ENCODE assay signal across 1 cellular context in the genomic region with DNA sequence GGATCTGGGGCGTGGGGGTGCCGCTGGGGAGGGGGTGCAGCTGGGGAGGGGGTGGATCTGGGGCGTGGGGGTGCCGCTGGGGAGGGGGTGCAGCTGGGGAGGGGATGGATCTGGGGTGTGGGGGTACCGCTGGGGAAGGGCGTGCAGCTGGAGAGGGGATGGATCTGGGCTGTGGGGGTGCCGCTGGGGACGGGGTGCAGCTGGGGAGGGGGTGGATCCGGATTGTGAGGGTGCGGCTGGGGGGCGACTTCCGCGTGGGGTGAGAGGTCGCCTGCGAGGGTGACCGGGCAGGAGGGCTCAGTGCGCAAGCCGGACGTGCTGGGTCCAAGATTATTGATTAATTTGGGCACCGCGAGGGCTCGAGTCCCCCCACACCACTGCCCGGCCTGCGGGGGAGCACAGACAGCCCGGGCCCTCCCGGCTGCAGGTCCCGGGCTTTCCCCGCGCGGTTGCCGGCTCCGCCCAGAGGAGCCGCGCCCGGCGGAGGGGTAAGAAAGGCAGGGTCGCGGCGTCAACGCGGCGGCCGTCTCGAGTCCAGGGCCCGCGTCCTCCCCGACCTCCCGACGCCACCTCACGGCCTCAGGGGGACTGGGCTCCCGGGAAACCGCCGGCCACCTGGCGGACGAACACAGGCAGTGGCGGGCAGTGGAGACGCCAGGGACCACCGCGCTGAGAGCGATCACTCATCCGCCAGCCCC.
TF ChIP-seq lines count a peak whose summit lies in the region.

No MANE protein-coding gene starts in this region.

TF ChIP-seq in HepG2, 621 proteins besides CTCF, POLR2A, EP300 and RAD21 (continued from another document and continues in another):
- no peak for TF ChIP-seq ZNF530 (CRISPR knock-in tag; IDR thresholded peaks at IDR 0.05; ENCODE audit: low read depth)
- TF ChIP-seq MTF2 (CRISPR knock-in tag; IDR thresholded peaks at IDR 0.05; ENCODE audit: borderline replicate concordance) = no peak
- no peak for TF ChIP-seq ELF1 (CRISPR knock-in tag; IDR thresholded peaks at IDR 0.05)
- 0 out of 2 replicates have a peak, but pooled peaks have one; percentile 9 for TF ChIP-seq ZNF331 (CRISPR knock-in tag; IDR thresholded peaks at IDR 0.05)
- peak; percentile 62; the same call in 1 of the 2 replicates for TF ChIP-seq ZNF205 (CRISPR knock-in tag; IDR thresholded peaks at IDR 0.05)
- no peak for TF ChIP-seq SOX13 (IDR thresholded peaks at IDR 0.05)
- TF ChIP-seq SOX13 (CRISPR knock-in tag; conservative IDR thresholded peaks at IDR 0.05 in 1 of 2, IDR thresholded peaks at IDR 0.05 in 1 of 2) = no peak; a peak in 1 of 4 replicates
- TF ChIP-seq KDM5A (IDR thresholded peaks at IDR 0.05; ENCODE audit: borderline replicate concordance, low read length) = no peak
- peak; percentile 44; the same call in 1 of the 2 replicates for TF ChIP-seq MED13 (CRISPR knock-in tag; IDR thresholded peaks at IDR 0.05)
- TF ChIP-seq, protein P1, sequence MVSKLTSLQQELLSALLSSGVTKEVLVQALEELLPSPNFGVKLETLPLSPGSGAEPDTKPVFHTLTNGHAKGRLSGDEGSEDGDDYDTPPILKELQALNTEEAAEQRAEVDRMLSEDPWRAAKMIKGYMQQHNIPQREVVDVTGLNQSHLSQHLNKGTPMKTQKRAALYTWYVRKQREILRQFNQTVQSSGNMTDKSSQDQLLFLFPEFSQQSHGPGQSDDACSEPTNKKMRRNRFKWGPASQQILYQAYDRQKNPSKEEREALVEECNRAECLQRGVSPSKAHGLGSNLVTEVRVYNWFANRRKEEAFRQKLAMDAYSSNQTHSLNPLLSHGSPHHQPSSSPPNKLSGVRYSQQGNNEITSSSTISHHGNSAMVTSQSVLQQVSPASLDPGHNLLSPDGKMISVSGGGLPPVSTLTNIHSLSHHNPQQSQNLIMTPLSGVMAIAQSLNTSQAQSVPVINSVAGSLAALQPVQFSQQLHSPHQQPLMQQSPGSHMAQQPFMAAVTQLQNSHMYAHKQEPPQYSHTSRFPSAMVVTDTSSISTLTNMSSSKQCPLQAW (CRISPR knock-in tag; IDR thresholded peaks at IDR 0.05) = 0 out of 2 replicates have a peak, but pooled peaks have one; percentile 46
- TF ChIP-seq ZNF850 (CRISPR knock-in tag; conservative IDR thresholded peaks at IDR 0.05) = no peak
- TF ChIP-seq PHF8 (CRISPR knock-in tag; IDR thresholded peaks at IDR 0.05) = peak; percentile 29; the same call in 1 of the 2 replicates
- TF ChIP-seq POLR2G (IDR thresholded peaks at IDR 0.05; ENCODE audit: low read depth, low read length) = no peak
- TF ChIP-seq FIP1L1 (IDR thresholded peaks at IDR 0.05; ENCODE audit: borderline replicate concordance, insufficient read depth, low read depth, low read length) = no peak
- no peak; the same call in none of the 2 replicates for TF ChIP-seq MED1 (CRISPR knock-in tag; IDR thresholded peaks at IDR 0.05)
- TF ChIP-seq ELF3 (CRISPR knock-in tag; IDR thresholded peaks at IDR 0.05) = no peak
- no peak for TF ChIP-seq GATAD1 (CRISPR knock-in tag; IDR thresholded peaks at IDR 0.05)
- TF ChIP-seq, protein P2, sequence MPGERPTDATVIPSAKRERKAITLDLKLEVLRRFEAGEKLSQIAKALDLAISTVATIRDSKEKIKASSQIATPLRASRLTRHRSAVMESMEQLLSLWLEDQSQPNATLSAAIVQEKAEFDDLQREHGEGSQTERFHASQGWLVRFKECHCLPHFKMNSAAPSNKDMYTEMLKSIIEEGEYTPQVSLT (CRISPR knock-in tag; IDR thresholded peaks at IDR 0.05; ENCODE audit: borderline replicate concordance, low read depth) = no peak
- TF ChIP-seq DPF2 (CRISPR knock-in tag; IDR thresholded peaks at IDR 0.05; ENCODE audit: borderline replicate concordance, low read depth) = no peak
- no peak for TF ChIP-seq ZNF879 (CRISPR knock-in tag; IDR thresholded peaks at IDR 0.05)
- TF ChIP-seq, protein P3, sequence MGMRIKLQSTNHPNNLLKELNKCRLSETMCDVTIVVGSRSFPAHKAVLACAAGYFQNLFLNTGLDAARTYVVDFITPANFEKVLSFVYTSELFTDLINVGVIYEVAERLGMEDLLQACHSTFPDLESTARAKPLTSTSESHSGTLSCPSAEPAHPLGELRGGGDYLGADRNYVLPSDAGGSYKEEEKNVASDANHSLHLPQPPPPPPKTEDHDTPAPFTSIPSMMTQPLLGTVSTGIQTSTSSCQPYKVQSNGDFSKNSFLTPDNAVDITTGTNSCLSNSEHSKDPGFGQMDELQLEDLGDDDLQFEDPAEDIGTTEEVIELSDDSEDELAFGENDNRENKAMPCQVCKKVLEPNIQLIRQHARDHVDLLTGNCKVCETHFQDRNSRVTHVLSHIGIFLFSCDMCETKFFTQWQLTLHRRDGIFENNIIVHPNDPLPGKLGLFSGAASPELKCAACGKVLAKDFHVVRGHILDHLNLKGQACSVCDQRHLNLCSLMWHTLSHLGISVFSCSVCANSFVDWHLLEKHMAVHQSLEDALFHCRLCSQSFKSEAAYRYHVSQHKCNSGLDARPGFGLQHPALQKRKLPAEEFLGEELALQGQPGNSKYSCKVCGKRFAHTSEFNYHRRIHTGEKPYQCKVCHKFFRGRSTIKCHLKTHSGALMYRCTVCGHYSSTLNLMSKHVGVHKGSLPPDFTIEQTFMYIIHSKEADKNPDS (CRISPR knock-in tag; IDR thresholded peaks at IDR 0.05) = no peak; the same call in 1 of the 2 replicates
- TF ChIP-seq THAP11 (CRISPR knock-in tag; IDR thresholded peaks at IDR 0.05) = peak; percentile 21; the same call in 1 of the 2 replicates
- TF ChIP-seq SRSF9 (IDR thresholded peaks at IDR 0.05; ENCODE audit: borderline replicate concordance, insufficient read depth, low read depth, low read length, poor library complexity, severe bottlenecking) = no peak
- TF ChIP-seq U2AF2 (IDR thresholded peaks at IDR 0.05; ENCODE audit: low read depth, low read length) = no peak
- no peak for TF ChIP-seq ZNF670 (CRISPR knock-in tag; IDR thresholded peaks at IDR 0.05; ENCODE audit: borderline replicate concordance)
- TF ChIP-seq ZNF776 (CRISPR knock-in tag; IDR thresholded peaks at IDR 0.05) = no peak
- TF ChIP-seq GATAD2A (CRISPR knock-in tag; IDR thresholded peaks at IDR 0.05) = peak; percentile 53; the same call in 1 of the 2 replicates
- TF ChIP-seq, protein P4, sequence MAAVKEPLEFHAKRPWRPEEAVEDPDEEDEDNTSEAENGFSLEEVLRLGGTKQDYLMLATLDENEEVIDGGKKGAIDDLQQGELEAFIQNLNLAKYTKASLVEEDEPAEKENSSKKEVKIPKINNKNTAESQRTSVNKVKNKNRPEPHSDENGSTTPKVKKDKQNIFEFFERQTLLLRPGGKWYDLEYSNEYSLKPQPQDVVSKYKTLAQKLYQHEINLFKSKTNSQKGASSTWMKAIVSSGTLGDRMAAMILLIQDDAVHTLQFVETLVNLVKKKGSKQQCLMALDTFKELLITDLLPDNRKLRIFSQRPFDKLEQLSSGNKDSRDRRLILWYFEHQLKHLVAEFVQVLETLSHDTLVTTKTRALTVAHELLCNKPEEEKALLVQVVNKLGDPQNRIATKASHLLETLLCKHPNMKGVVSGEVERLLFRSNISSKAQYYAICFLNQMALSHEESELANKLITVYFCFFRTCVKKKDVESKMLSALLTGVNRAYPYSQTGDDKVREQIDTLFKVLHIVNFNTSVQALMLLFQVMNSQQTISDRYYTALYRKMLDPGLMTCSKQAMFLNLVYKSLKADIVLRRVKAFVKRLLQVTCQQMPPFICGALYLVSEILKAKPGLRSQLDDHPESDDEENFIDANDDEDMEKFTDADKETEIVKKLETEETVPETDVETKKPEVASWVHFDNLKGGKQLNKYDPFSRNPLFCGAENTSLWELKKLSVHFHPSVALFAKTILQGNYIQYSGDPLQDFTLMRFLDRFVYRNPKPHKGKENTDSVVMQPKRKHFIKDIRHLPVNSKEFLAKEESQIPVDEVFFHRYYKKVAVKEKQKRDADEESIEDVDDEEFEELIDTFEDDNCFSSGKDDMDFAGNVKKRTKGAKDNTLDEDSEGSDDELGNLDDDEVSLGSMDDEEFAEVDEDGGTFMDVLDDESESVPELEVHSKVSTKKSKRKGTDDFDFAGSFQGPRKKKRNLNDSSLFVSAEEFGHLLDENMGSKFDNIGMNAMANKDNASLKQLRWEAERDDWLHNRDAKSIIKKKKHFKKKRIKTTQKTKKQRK (IDR thresholded peaks at IDR 0.05; ENCODE audit: low read length) = no peak
- no peak for TF ChIP-seq ZBTB38 (CRISPR knock-in tag; IDR thresholded peaks at IDR 0.05)
- no peak for TF ChIP-seq TRIM24 (CRISPR knock-in tag; IDR thresholded peaks at IDR 0.05)
- TF ChIP-seq ZNF703 (CRISPR knock-in tag; IDR thresholded peaks at IDR 0.05; ENCODE audit: borderline replicate concordance) = no peak
- TF ChIP-seq, protein P5, sequence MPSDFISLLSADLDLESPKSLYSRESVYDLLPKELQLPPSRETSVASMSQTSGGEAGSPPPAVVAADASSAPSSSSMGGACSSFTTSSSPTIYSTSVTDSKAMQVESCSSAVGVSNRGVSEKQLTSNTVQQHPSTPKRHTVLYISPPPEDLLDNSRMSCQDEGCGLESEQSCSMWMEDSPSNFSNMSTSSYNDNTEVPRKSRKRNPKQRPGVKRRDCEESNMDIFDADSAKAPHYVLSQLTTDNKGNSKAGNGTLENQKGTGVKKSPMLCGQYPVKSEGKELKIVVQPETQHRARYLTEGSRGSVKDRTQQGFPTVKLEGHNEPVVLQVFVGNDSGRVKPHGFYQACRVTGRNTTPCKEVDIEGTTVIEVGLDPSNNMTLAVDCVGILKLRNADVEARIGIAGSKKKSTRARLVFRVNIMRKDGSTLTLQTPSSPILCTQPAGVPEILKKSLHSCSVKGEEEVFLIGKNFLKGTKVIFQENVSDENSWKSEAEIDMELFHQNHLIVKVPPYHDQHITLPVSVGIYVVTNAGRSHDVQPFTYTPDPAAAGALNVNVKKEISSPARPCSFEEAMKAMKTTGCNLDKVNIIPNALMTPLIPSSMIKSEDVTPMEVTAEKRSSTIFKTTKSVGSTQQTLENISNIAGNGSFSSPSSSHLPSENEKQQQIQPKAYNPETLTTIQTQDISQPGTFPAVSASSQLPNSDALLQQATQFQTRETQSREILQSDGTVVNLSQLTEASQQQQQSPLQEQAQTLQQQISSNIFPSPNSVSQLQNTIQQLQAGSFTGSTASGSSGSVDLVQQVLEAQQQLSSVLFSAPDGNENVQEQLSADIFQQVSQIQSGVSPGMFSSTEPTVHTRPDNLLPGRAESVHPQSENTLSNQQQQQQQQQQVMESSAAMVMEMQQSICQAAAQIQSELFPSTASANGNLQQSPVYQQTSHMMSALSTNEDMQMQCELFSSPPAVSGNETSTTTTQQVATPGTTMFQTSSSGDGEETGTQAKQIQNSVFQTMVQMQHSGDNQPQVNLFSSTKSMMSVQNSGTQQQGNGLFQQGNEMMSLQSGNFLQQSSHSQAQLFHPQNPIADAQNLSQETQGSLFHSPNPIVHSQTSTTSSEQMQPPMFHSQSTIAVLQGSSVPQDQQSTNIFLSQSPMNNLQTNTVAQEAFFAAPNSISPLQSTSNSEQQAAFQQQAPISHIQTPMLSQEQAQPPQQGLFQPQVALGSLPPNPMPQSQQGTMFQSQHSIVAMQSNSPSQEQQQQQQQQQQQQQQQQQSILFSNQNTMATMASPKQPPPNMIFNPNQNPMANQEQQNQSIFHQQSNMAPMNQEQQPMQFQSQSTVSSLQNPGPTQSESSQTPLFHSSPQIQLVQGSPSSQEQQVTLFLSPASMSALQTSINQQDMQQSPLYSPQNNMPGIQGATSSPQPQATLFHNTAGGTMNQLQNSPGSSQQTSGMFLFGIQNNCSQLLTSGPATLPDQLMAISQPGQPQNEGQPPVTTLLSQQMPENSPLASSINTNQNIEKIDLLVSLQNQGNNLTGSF (CRISPR knock-in tag; IDR thresholded peaks at IDR 0.05) = no peak
- TF ChIP-seq MXI1 (IDR thresholded peaks at IDR 0.05; ENCODE audit: borderline replicate concordance, low read depth, low read length) = peak; percentile 40; the same call in 1 of the 3 replicates
- no peak for TF ChIP-seq ZBTB20 (CRISPR knock-in tag; IDR thresholded peaks at IDR 0.05; ENCODE audit: borderline replicate concordance, low read depth)
- TF ChIP-seq ZNF460 (CRISPR knock-in tag; IDR thresholded peaks at IDR 0.05; ENCODE audit: borderline replicate concordance) = no peak
- no peak for TF ChIP-seq HMGA1 (CRISPR knock-in tag; conservative IDR thresholded peaks at IDR 0.05)
- TF ChIP-seq, protein P6, sequence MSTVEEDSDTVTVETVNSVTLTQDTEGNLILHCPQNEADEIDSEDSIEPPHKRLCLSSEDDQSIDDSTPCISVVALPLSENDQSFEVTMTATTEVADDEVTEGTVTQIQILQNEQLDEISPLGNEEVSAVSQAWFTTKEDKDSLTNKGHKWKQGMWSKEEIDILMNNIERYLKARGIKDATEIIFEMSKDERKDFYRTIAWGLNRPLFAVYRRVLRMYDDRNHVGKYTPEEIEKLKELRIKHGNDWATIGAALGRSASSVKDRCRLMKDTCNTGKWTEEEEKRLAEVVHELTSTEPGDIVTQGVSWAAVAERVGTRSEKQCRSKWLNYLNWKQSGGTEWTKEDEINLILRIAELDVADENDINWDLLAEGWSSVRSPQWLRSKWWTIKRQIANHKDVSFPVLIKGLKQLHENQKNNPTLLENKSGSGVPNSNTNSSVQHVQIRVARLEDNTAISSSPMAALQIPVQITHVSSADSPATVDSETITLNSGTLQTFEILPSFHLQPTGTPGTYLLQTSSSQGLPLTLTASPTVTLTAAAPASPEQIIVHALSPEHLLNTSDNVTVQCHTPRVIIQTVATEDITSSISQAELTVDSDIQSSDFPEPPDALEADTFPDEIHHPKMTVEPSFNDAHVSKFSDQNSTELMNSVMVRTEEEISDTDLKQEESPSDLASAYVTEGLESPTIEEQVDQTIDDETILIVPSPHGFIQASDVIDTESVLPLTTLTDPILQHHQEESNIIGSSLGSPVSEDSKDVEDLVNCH (CRISPR knock-in tag; IDR thresholded peaks at IDR 0.05) = no peak
- TF ChIP-seq, protein P7, sequence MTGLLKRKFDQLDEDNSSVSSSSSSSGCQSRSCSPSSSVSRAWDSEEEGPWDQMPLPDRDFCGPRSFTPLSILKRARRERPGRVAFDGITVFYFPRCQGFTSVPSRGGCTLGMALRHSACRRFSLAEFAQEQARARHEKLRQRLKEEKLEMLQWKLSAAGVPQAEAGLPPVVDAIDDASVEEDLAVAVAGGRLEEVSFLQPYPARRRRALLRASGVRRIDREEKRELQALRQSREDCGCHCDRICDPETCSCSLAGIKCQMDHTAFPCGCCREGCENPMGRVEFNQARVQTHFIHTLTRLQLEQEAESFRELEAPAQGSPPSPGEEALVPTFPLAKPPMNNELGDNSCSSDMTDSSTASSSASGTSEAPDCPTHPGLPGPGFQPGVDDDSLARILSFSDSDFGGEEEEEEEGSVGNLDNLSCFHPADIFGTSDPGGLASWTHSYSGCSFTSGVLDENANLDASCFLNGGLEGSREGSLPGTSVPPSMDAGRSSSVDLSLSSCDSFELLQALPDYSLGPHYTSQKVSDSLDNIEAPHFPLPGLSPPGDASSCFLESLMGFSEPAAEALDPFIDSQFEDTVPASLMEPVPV (CRISPR knock-in tag; IDR thresholded peaks at IDR 0.05) = no peak
- no peak for TF ChIP-seq CEBPG (CRISPR knock-in tag; IDR thresholded peaks at IDR 0.05)
